Comparison of ENCODE assay signal across 9 cellular contexts in the genomic region with DNA sequence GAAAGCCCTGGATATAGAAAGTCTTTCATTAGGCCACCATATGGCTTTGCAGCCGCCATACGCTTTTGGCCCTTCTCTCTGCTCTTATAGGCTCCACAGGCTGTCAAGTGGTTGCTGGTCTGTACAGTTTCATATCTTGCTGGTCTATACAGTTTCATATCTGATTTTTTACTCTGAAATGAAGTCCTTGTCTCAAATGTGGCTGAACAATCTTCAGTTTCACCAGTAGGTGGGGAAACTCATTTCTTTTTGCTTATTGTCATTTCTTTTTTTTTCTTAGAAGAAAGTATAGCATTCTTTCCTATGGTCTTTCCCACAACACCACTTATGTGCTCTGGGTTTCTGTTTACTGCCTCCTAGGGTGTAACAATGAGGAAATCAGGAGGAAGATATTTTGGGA.
DNase-seq lines count a peak whose midpoint lies in the region; ATAC-seq and TF ChIP-seq lines count a peak whose summit lies in the region.
"Had no signal": no experiment of that assay in that cellular context is flagged by ENCODE, and none has a peak within 500 bp of the region (broad histone marks: within the 10 kb centered on the region; RNA-seq: fewer than 3 reads in every experiment).

No MANE protein-coding gene starts in this region.

- H3K36me3 ChIP-seq in Panc1 (ENCODE audit: control insufficient read depth, insufficient read depth, low read length): no peaks in the 10 kb centered on the region

- BruUV-seq in Panc1 (replicated peaks; lab: Mats Ljungman, UMichigan): no TSS peak

- no peaks in the 10 kb centered on the region for H3K36me3 Mint-ChIP-seq in activated naive CD8-positive, alpha-beta T cell treated with anti-CD3 and anti-CD28 coated beads for 36 hours
- H3K36me3 Mint-ChIP-seq: activated naive CD4-positive, alpha-beta T cell treated with anti-CD3 and anti-CD28 coated beads, Interleukin-2, amount 50 U/mL, for 24 hours had no signal

- CTCF ChIA-PET in Panc1 (lab: Charles Lee): no interaction called here

- ATAC-seq in GM18861 (IDR thresholded peaks at IDR 0.05; ENCODE audit: unreplicated experiment) (peak; percentile 73), HG03175 (IDR thresholded peaks at IDR 0.05; ENCODE audit: unreplicated experiment) (peak; percentile 71), Panc1 (no peak)

- H3K27ac ChIP-seq in Panc1 (ENCODE audit: low read length): no peak overlapping the region

- no peak overlapping the region for H3K27ac Mint-ChIP-seq in activated naive CD8-positive, alpha-beta T cell treated with anti-CD3 and anti-CD28 coated beads for 36 hours
- H3K27ac Mint-ChIP-seq: activated naive CD4-positive, alpha-beta T cell treated with anti-CD3 and anti-CD28 coated beads, Interleukin-2, amount 50 U/mL, for 24 hours had no signal

- H3K4me3 ChIP-seq in Panc1 (ENCODE audit: low read depth in 2 of 2, low read length in 2 of 2): no peak overlapping the region

- in situ Hi-C loops in Panc1 (cut with HindIII; ENCODE audit: low pct_unique_long_range_greater_than_20kb, low sequenced_read_pairs): no loop called here

- H3K4me3 Mint-ChIP-seq in activated naive CD8-positive, alpha-beta T cell treated with anti-CD3 and anti-CD28 coated beads for 36 hours: no peak overlapping the region
- H3K4me3 Mint-ChIP-seq: activated naive CD4-positive, alpha-beta T cell treated with anti-CD3 and anti-CD28 coated beads, Interleukin-2, amount 50 U/mL, for 24 hours had no signal

- H3K27me3 Mint-ChIP-seq in activated naive CD8-positive, alpha-beta T cell treated with anti-CD3 and anti-CD28 coated beads for 36 hours: no peaks in the 10 kb centered on the region
- H3K27me3 Mint-ChIP-seq: activated naive CD4-positive, alpha-beta T cell treated with anti-CD3 and anti-CD28 coated beads, Interleukin-2, amount 50 U/mL, for 24 hours had no signal

- POLR2A ChIA-PET in Panc1 (lab: Charles Lee): no interaction called here

- intact Hi-C loops in Panc1 (cut with micrococcal nuclease; ENCODE audit: unreplicated experiment): loop anchor here (5.0 kb wide), 1 partner anchor 793 kb away; no protein-coding TSS in a partner anchor

- 0 out of 2 replicates have a peak, but pooled peaks cover under 1% of the 10 kb centered on the region for H3K27me3 ChIP-seq in Panc1 (ENCODE audit: control insufficient read depth, insufficient read depth, low read length)

- TF ChIP-seq CTCF in Panc1 (IDR thresholded peaks at IDR 0.05): peak; percentile 41; the same call in 1 of the 2 replicates

- no peaks in the 10 kb centered on the region for H3K4me1 ChIP-seq in Panc1 (ENCODE audit: control insufficient read depth, insufficient read depth, low read length)

- H3K9me3 ChIP-seq in Panc1 (ENCODE audit: control insufficient read depth, insufficient read depth, low read depth, low read length): no peaks in the 10 kb centered on the region

- DNase-seq in Panc1 (ENCODE audit: low read depth, low spot score) (no peak), left kidney (ENCODE audit: low read depth, low spot score) (peak; percentile 21)
- DNase-seq in effector CD8-positive, alpha-beta T cell (lab: John Stamatoyannopoulos, UW): no peak
- DNase-seq in activated naive CD8-positive, alpha-beta T cell treated with anti-CD3 and anti-CD28 coated beads for 36 hours: no peak
- DNase-seq in activated CD4-positive, CD25-positive, alpha-beta regulatory T cell treated with anti-CD3 and anti-CD28 coated beads, Interleukin-2, amount 50 U/mL, for 72 hours: no peak
- DNase-seq in effector CD4-positive, alpha-beta T cell: no peak

- H3K9me3 Mint-ChIP-seq in activated naive CD8-positive, alpha-beta T cell treated with anti-CD3 and anti-CD28 coated beads for 36 hours: no peaks in the 10 kb centered on the region
- H3K9me3 Mint-ChIP-seq: activated naive CD4-positive, alpha-beta T cell treated with anti-CD3 and anti-CD28 coated beads, Interleukin-2, amount 50 U/mL, for 24 hours had no signal

- no peaks in the 10 kb centered on the region for H3K4me1 Mint-ChIP-seq in activated naive CD8-positive, alpha-beta T cell treated with anti-CD3 and anti-CD28 coated beads for 36 hours
- H3K4me1 Mint-ChIP-seq: activated naive CD4-positive, alpha-beta T cell treated with anti-CD3 and anti-CD28 coated beads, Interleukin-2, amount 50 U/mL, for 24 hours had no signal
